31 cellular contexts compared by ENCODE assay signal in the genomic region with DNA sequence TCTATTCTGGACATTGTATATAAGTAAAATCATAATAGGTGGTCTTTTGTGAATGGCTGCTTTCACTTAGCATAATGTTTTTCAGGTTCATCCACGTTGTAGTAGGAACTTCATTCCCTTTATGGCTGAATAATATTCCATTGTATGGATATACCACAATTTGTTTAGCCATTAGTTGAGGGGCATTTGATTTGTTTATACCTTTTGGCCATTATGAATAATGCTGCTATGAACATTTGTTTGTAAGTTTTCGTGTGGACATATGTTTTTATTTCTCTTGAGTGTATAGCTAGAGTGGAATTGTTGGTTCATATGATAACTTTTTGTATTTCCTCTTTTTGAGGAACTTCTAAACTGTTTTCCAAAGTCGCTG.
"Had no signal": no experiment of that assay in that cellular context is flagged by ENCODE, and none has a peak within 500 bp of the region (broad histone marks: within the 10 kb centered on the region; RNA-seq: fewer than 3 reads in every experiment).

No MANE protein-coding gene starts in this region.

- H3K27me3 Mint-ChIP-seq: naive B cell; naive thymus-derived CD8-positive, alpha-beta T cell; natural killer cell treated with Interleukin-12 subunit alpha and Interleukin-12 subunit beta and Interleukin-15 and Interleukin-18, amount 100 ng/mL, for 72 hours; stimulated activated memory B cell treated with anti-CD40 and anti-IgM and Interleukin-4, amounts not matched to agents 10 μg/mL and 1 μg/mL and 100 μg/mL, for 72 hours; stimulated activated naive CD8-positive, alpha-beta T cell treated with anti-CD3 and anti-CD28 coated beads, Interleukin-15, amount 100 ng/mL, for 72 hours had no signal

- H3K4me1 ChIP-seq: pancreas, prostate gland, right lobe of liver, sigmoid colon, spleen, suprapubic skin, tibial artery, transverse colon, upper lobe of left lung, uterus had no signal

- ATAC-seq: naive thymus-derived CD8-positive, alpha-beta T cell; natural killer cell treated with Interleukin-12 subunit alpha and Interleukin-12 subunit beta and Interleukin-15 and Interleukin-18, amount 100 ng/mL, for 72 hours; pancreas; right cardiac atrium; right lobe of liver; stimulated activated memory B cell treated with anti-CD40 and anti-IgM and Interleukin-4, amounts not matched to agents 10 μg/mL and 1 μg/mL and 100 μg/mL, for 72 hours; stimulated activated naive CD8-positive, alpha-beta T cell treated with anti-CD3 and anti-CD28 coated beads, Interleukin-15, amount 100 ng/mL, for 72 hours; stimulated activated naive CD8-positive, alpha-beta T cell treated with anti-CD3 and anti-CD28 coated beads, Interleukin-15, Interleukin-2, amounts not matched to agents 100 U/mL and 50 U/mL, for 24 hours had no signal

- H3K27me3 ChIP-seq: neutrophil, pancreas, right lobe of liver, sigmoid colon, spleen, suprapubic skin, testis, tibial artery, transverse colon, upper lobe of left lung, uterus had no signal

- H3K27ac ChIP-seq: neutrophil, pancreas, prostate gland, right lobe of liver, sigmoid colon, skin epidermis, spleen, suprapubic skin, testis, tibial artery, transverse colon, upper lobe of left lung, uterus had no signal

- H3K4me3 Mint-ChIP-seq: naive B cell; naive thymus-derived CD8-positive, alpha-beta T cell; natural killer cell treated with Interleukin-12 subunit alpha and Interleukin-12 subunit beta and Interleukin-15 and Interleukin-18, amount 100 ng/mL, for 72 hours; nephron progenitor cell; neural crest cell; stimulated activated memory B cell treated with anti-CD40 and anti-IgM and Interleukin-4, amounts not matched to agents 10 μg/mL and 1 μg/mL and 100 μg/mL, for 72 hours; stimulated activated naive CD8-positive, alpha-beta T cell treated with anti-CD3 and anti-CD28 coated beads, Interleukin-15, amount 100 ng/mL, for 72 hours had no signal

- H3K4me1 Mint-ChIP-seq: naive B cell; naive thymus-derived CD8-positive, alpha-beta T cell; stimulated activated memory B cell treated with anti-CD40 and anti-IgM and Interleukin-4, amounts not matched to agents 10 μg/mL and 1 μg/mL and 100 μg/mL, for 72 hours; stimulated activated naive CD8-positive, alpha-beta T cell treated with anti-CD3 and anti-CD28 coated beads, Interleukin-15, amount 100 ng/mL, for 72 hours had no signal

- H3K4me2 ChIP-seq: smooth muscle cell had no signal

- H3K9me3 Mint-ChIP-seq: natural killer cell treated with Interleukin-12 subunit alpha and Interleukin-12 subunit beta and Interleukin-15 and Interleukin-18, amount 100 ng/mL, for 72 hours had no signal

- H3K27ac Mint-ChIP-seq: naive thymus-derived CD8-positive, alpha-beta T cell; natural killer cell treated with Interleukin-12 subunit alpha and Interleukin-12 subunit beta and Interleukin-15 and Interleukin-18, amount 100 ng/mL, for 72 hours; nephron progenitor cell; stimulated activated memory B cell treated with anti-CD40 and anti-IgM and Interleukin-4, amounts not matched to agents 10 μg/mL and 1 μg/mL and 100 μg/mL, for 72 hours; stimulated activated naive CD8-positive, alpha-beta T cell treated with anti-CD3 and anti-CD28 coated beads, Interleukin-15, amount 100 ng/mL, for 72 hours had no signal

- H3K9me3 ChIP-seq: neutrophil, pancreas, prostate gland, right lobe of liver, sigmoid colon, suprapubic skin, testis, tibial artery, upper lobe of left lung had no signal

- FAIRE-seq: pancreas had no signal

- DNase-seq: naive B cell; naive thymus-derived CD8-positive, alpha-beta T cell; nephron progenitor cell; nucleus accumbens; pancreas; right cardiac atrium; right lobe of liver; sigmoid colon; spleen; stimulated activated CD4-positive, alpha-beta T cell treated with anti-CD3 and anti-CD28 coated beads, Interleukin-12 subunit alpha, Interleukin-12 subunit beta, amount 100 ng/mL, for 4 hours; stimulated activated CD4-positive, alpha-beta T cell treated with anti-CD3 and anti-CD28 coated beads, Interleukin-1b, Interleukin-23, amount 100 ng/mL, for 48 hours; stimulated activated CD4-positive, alpha-beta T cell treated with anti-CD3 and anti-CD28 coated beads, Interleukin-4, amount 100 ng/mL, for 1 hour; stimulated activated CD4-positive, alpha-beta T cell treated with anti-CD3 and anti-CD28 coated beads, Interleukin-4, amount 100 ng/mL, for 4 hours; stimulated activated CD8-positive, alpha-beta memory T cell treated with anti-CD3 and anti-CD28 coated beads, Interleukin-4, amount 100 ng/mL, for 48 hours; stimulated activated naive CD4-positive, alpha-beta T cell; stimulated activated naive CD8-positive, alpha-beta T cell treated with anti-CD3 and anti-CD28 coated beads, Interleukin-15, amount 100 ng/mL, for 72 hours; stimulated activated naive CD8-positive, alpha-beta T cell treated with anti-CD3 and anti-CD28 coated beads, Interleukin-15, Interleukin-2, amounts not matched to agents 100 U/mL and 50 U/mL, for 24 hours; substantia nigra; testis; tibial artery; transverse colon; upper lobe of left lung; uterus had no signal

- H3K4me3 ChIP-seq: pancreas, prostate gland, right lobe of liver, sigmoid colon, skin epidermis, smooth muscle cell, spleen, suprapubic skin, testis, tibial artery, transverse colon, upper lobe of left lung, uterus had no signal

- H3K36me3 ChIP-seq: uterus had no signal
